In genomic region chr16:31875112-31875803, GRCh38 we compare ENCODE assay signal across 8 cellular contexts. TPM values are rescaled to one million over a fixed set of nuclear protein-coding genes. Genes with fewer than 3 reads are reported as not detected.
DNase-seq lines count a peak whose midpoint lies in the region; FAIRE-seq and TF ChIP-seq lines count a peak whose summit lies in the region.

No MANE protein-coding gene starts in this region.

- H3K4me3 ChIP-seq in BLaER1 (peak overlapping the region; percentile 94), KMS-11 (IDR thresholded peaks at IDR 0.05; ENCODE audit: insufficient read depth, low read depth, low read length) (peak overlapping the region; percentile 14), muscle layer of duodenum (ENCODE audit: low read depth in 1 of 2, low read length in 2 of 2) (peak overlapping the region; percentile 95 to 98)

- H3K4me2 ChIP-seq in BLaER1 (peak overlapping the region; percentile 95), KMS-11 (peak overlapping the region; percentile 99)

- H3K79me2 ChIP-seq in KMS-11 (ENCODE audit: insufficient read depth, low read depth) = peaks cover 66% of the 10 kb centered on the region

- H3K4me1 Mint-ChIP-seq in MCF 10A (ENCODE audit: insufficient read depth, unreplicated experiment) = peaks cover 42% of the 10 kb centered on the region

- no peak for FAIRE-seq in HTR-8/SVneo (lab: Jason Lieb, UNC)

- BruUV-seq in MCF 10A (replicated peaks; lab: Mats Ljungman, UMichigan) = no TSS peak

- H3K27ac Mint-ChIP-seq in MCF 10A (ENCODE audit: low read depth, unreplicated experiment) = peak overlapping the region; percentile 94

- no peak overlapping the region for H2AFZ ChIP-seq in KMS-11 (ENCODE audit: low read depth)

- POLR2A ChIA-PET in MCF 10A (lab: Yijun Ruan, JAX) = interaction anchor here (0.6 to 3.1 kb wide), 5 partner anchors 162 to 759 kb away, joined by 3 to 16 read pairs (median 5); partner anchors contain the start of gene RUSF1

- H3K27me3 ChIP-seq in BLaER1 (no peaks in the 10 kb centered on the region), KMS-11 (ENCODE audit: insufficient read depth, low read depth) (no peaks in the 10 kb centered on the region), muscle layer of duodenum (ENCODE audit: low read depth, low read length) (no peaks in the 10 kb centered on the region)

- no peaks in the 10 kb centered on the region for H3K27me3 Mint-ChIP-seq in MCF 10A (ENCODE audit: insufficient read depth, unreplicated experiment)

- H3K36me3 ChIP-seq in BLaER1 (peaks cover 50% of the 10 kb centered on the region), KMS-11 (ENCODE audit: insufficient read depth) (peaks cover 24% of the 10 kb centered on the region; the same call in 1 of the 2 replicates), muscle layer of duodenum (ENCODE audit: control insufficient read depth in 1 of 2, insufficient read depth in 2 of 2, low read length in 2 of 2) (peaks cover 5 to 7% of the 10 kb centered on the region in 2 donors)

- H3K9ac ChIP-seq in BLaER1 = peak overlapping the region; percentile 97
- H3K9ac ChIP-seq in KMS-11 = peak overlapping the region; percentile 98

- H3K9me3 ChIP-seq in BLaER1 (peaks cover 44% of the 10 kb centered on the region), muscle layer of duodenum (ENCODE audit: control insufficient read depth in 1 of 2, low read length in 2 of 2) (no peaks in the 10 kb centered on the region)

- intact Hi-C loops in MCF 10A (cut with micrococcal nuclease) = no loop called here
- intact Hi-C loops in posterior cingulate gyrus (cut with DNase I) = no loop called here

- H3K4me3 Mint-ChIP-seq in MCF 10A (ENCODE audit: unreplicated experiment) = peak overlapping the region; percentile 91

- peak; percentile 24 for DNase-seq in MCF 10A (ENCODE audit: unreplicated experiment)
- no peak for DNase-seq in posterior cingulate gyrus
- DNase-seq in NCI-H748 treated with DMSO at 0.1 percent for 48 hours (lab: John Stamatoyannopoulos, UW) = no peak
- DNase-seq in HTR-8/SVneo (ENCODE audit: insufficient read length, low spot score) = no peak
- DNase-seq in stimulated activated CD4-positive, alpha-beta T cell treated with anti-CD3 and anti-CD28 coated beads, Interleukin-12 subunit alpha, Interleukin-12 subunit beta, amount 100 ng/mL, for 4 hours = no peak

- peaks cover 59% of the 10 kb centered on the region for H4K20me1 ChIP-seq in BLaER1
- H4K20me1 ChIP-seq in KMS-11 (ENCODE audit: insufficient read depth) = peaks cover 4% of the 10 kb centered on the region; the same call in 1 of the 2 replicates

- peak overlapping the region; percentile 97 for H3K27ac ChIP-seq in BLaER1
- peak overlapping the region; percentile 98 for H3K27ac ChIP-seq in KMS-11
- H3K27ac ChIP-seq in muscle layer of duodenum (ENCODE audit: low read length) = peak overlapping the region; percentile 98

- H3K4me1 ChIP-seq in BLaER1 = peaks cover 45% of the 10 kb centered on the region
- peaks cover 79% of the 10 kb centered on the region for H3K4me1 ChIP-seq in KMS-11 (ENCODE audit: low read depth, poor library complexity, severe bottlenecking)
- peaks cover 26 to 51% of the 10 kb centered on the region in 2 donors for H3K4me1 ChIP-seq in muscle layer of duodenum (ENCODE audit: control insufficient read depth in 1 of 2, insufficient read depth in 2 of 2, low read length in 2 of 2)

- TF ChIP-seq CTCF in KMS-11 (conservative IDR thresholded peaks at IDR 0.05; ENCODE audit: low read depth, low read length) (no peak), MCF 10A (IDR thresholded peaks at IDR 0.05; ENCODE audit: unreplicated experiment) (no peak)

- H3K36me3 Mint-ChIP-seq in MCF 10A (ENCODE audit: insufficient read depth, unreplicated experiment) = peaks cover 27% of the 10 kb centered on the region

- no peaks in the 10 kb centered on the region for H3K9me3 Mint-ChIP-seq in MCF 10A (ENCODE audit: unreplicated experiment)

- CTCF ChIA-PET in MCF 10A (lab: Yijun Ruan, JAX) = interaction anchor here (0.6 to 10.1 kb wide), 2 partner anchors 16 to 887 kb away, joined by 4 to 108 read pairs; no protein-coding TSS in a partner anchor

RNA-seq across cellular contexts. Expression of gene ZNF267, which starts 1.7 kb away (rescaled TPM):
- 10.1 and 10.6 TPM in 2 replicates for total RNA-seq in MCF 10A (2022)

Comparison
In these comparisons a context has a peak if more than half of its experiments do, and no peak if none do; other contexts are left out.
1. H3K4me3 ChIP-seq: peak in every context shown above with its lines; median percentile 96 in muscle layer of duodenum; 94 in BLaER1; 14 in KMS-11.